Comparison of ENCODE assay signal across 18 cellular contexts in genomic region chr6:109840796-109841195, GRCh38.
"Had no signal": no experiment of that assay in that cellular context is flagged by ENCODE, and none has a peak within 500 bp of the region (broad histone marks: within the 10 kb centered on the region; RNA-seq: fewer than 3 reads in every experiment).

No MANE protein-coding gene starts in this region.

- H3K27ac ChIP-seq: gastrocnemius medialis, parathyroid adenoma, right atrium auricular region, testis, tibial artery had no signal

- H3K4me1 ChIP-seq: gastrocnemius medialis, right atrium auricular region, testis, tibial artery had no signal

- H3K27me3 ChIP-seq: gastrocnemius medialis, right atrium auricular region, testis, tibial artery had no signal

- H3K4me3 ChIP-seq: gastrocnemius medialis, lung, right atrium auricular region, testis, tibial artery had no signal

- DNase-seq: cortex of kidney; effector memory CD8-positive, alpha-beta T cell; gastrocnemius medialis; head of caudate nucleus; naive B cell; stimulated activated CD4-positive, alpha-beta T cell treated with anti-CD3 and anti-CD28 coated beads, Interleukin-2, amount 100 ng/mL, for 24 hours; stimulated activated CD4-positive, alpha-beta T cell treated with anti-CD3 and anti-CD28 coated beads, Interleukin-4, amount 100 ng/mL, for 24 hours; stimulated activated naive CD8-positive, alpha-beta T cell treated with anti-CD3 and anti-CD28 coated beads, Interleukin-15, Interleukin-2, amounts not matched to agents 100 U/mL and 50 U/mL, for 24 hours; substantia nigra; testis; tibial artery had no signal

- ATAC-seq: effector memory CD8-positive, alpha-beta T cell; gastrocnemius medialis; natural killer cell treated with Interleukin-12 subunit alpha and Interleukin-12 subunit beta and Interleukin-15 and Interleukin-18, amount 100 ng/mL, for 72 hours; sciatic nerve; stimulated activated effector memory CD8-positive, alpha-beta T cell treated with anti-CD3 and anti-CD28 coated beads, Interleukin-12 subunit alpha, Interleukin-12 subunit beta, amount 100 ng/mL, for 72 hours; stimulated activated naive CD8-positive, alpha-beta T cell treated with anti-CD3 and anti-CD28 coated beads, Interleukin-15, Interleukin-2, amounts not matched to agents 100 U/mL and 50 U/mL, for 24 hours had no signal

- FAIRE-seq: keratinocyte had no signal

- H3K9me3 ChIP-seq: gastrocnemius medialis, right atrium auricular region, testis, tibial artery had no signal

- H3K36me3 ChIP-seq: gastrocnemius medialis, right atrium auricular region, tibial artery had no signal
